11 cellular contexts compared by ENCODE assay signal in genomic region chr9:136695435-136695895, GRCh38. TPM values are rescaled to one million over a fixed set of nuclear protein-coding genes. Genes with fewer than 3 reads are reported as not detected.
DNase-seq lines count a peak whose midpoint lies in the region; ATAC-seq, FAIRE-seq and TF ChIP-seq lines count a peak whose summit lies in the region.
"Had no signal": no experiment of that assay in that cellular context is flagged by ENCODE, and none has a peak within 500 bp of the region (broad histone marks: within the 10 kb centered on the region; RNA-seq: fewer than 3 reads in every experiment).

No MANE protein-coding gene starts in this region.

- H3K27ac ChIP-seq in Peyer's patch (peak overlapping the region in 3 of 4 donors; percentile 68 to 95 (median 91)), kidney (ENCODE audit: low read depth in 2 of 2, low read length in 2 of 2) (peak overlapping the region; percentile 85 to 94)

- H3K4me1 ChIP-seq in Peyer's patch (peaks cover 3 to 67% (median 6%) of the 10 kb centered on the region in 4 donors), kidney (ENCODE audit: control insufficient read depth in 1 of 2, insufficient read depth in 1 of 2, low read depth in 1 of 2, low read length in 2 of 2) (peaks cover 30 to 43% of the 10 kb centered on the region in 2 donors)

- H3K36me3 ChIP-seq in Peyer's patch (no peaks in the 10 kb centered on the region), kidney (ENCODE audit: control insufficient read depth in 1 of 2, insufficient read depth in 2 of 2, low read length in 2 of 2) (no peaks in the 10 kb centered on the region)

- no peaks in the 10 kb centered on the region for H3K27me3 ChIP-seq in Peyer's patch

- H3K9me3 ChIP-seq in Peyer's patch (no peaks in the 10 kb centered on the region), kidney (ENCODE audit: control insufficient read depth in 1 of 2, low read length in 2 of 2) (no peaks in the 10 kb centered on the region)

- DNase-seq in Right ventricle myocardium inferior (ENCODE audit: missing footprints) (no peak), cardiac septum (ENCODE audit: low spot score) (no peak), Peyer's patch (peak in 2 of 3 donors; percentile 77 to 84), kidney (peak; percentile 94), pons (ENCODE audit: low spot score) (no peak)
- DNase-seq: activated CD8-positive, alpha-beta memory T cell treated with anti-CD3 and anti-CD28 coated beads, Interleukin-2, amount 50 U/mL, for 48 hours; head of caudate nucleus; occipital lobe had no signal

- no peak for TF ChIP-seq CTCF in Peyer's patch (IDR thresholded peaks at IDR 0.05)
- TF ChIP-seq CTCF in kidney (IDR thresholded peaks at IDR 0.05; ENCODE audit: borderline replicate concordance, extremely low read depth, insufficient read depth), result no peak

- intact Hi-C loops in Right ventricle myocardium inferior (cut with DNase I), result no loop called here
- intact Hi-C loops in cardiac septum (cut with DNase I), result no loop called here
- intact Hi-C loops in kidney (cut with DNase I), result no loop called here

- ATAC-seq in Right ventricle myocardium inferior (peak; percentile 39), HG03139 (IDR thresholded peaks at IDR 0.05; ENCODE audit: unreplicated experiment) (no peak), GM19452 (IDR thresholded peaks at IDR 0.05; ENCODE audit: unreplicated experiment) (no peak), HG02870 (IDR thresholded peaks at IDR 0.05; ENCODE audit: unreplicated experiment) (no peak)

- H3K9ac ChIP-seq in kidney (ENCODE audit: low read length in 2 of 2), result peak overlapping the region in 1 of 2 donors; percentile 55

- no peak for FAIRE-seq in kidney (lab: Jason Lieb, UNC)

- TF ChIP-seq POLR2A in Peyer's patch (IDR thresholded peaks at IDR 0.05), result peak in 1 of 2 donors; percentile 66

- H3K4me3 ChIP-seq in Peyer's patch, result no peak overlapping the region
- no peak overlapping the region for H3K4me3 ChIP-seq in kidney (ENCODE audit: low read length in 2 of 2)

RNA-seq across cellular contexts. Expression of gene AGPAT2, which starts 8.2 kb away (rescaled TPM):
- 57.9 TPM for total RNA-seq in Right ventricle myocardium inferior
- total RNA-seq in cardiac septum, result 48.4 TPM
- total RNA-seq in Peyer's patch, result 100 to 1,000 TPM in 3 of 4 donors, 10 to 100 TPM in 1; 97.4 to 802 (median 479) TPM
- 83.6 TPM for total RNA-seq in kidney
- polyA plus RNA-seq in kidney (ENCODE audit: insufficient read depth, low read depth, low replicate concordance), result 73.4 TPM

RNA-seq across cellular contexts. Expression of gene DIPK1B, which starts 16.9 kb away (rescaled TPM):
- total RNA-seq in Right ventricle myocardium inferior, result 16.4 TPM
- 28.3 TPM for total RNA-seq in cardiac septum
- 1 to 10 TPM in 3 of 4 donors, under 1 TPM in 1; 0.70 to 5.8 (median 2.6) TPM for total RNA-seq in Peyer's patch
- total RNA-seq in kidney, result 7.5 TPM
- 22.6 TPM for polyA plus RNA-seq in kidney (ENCODE audit: insufficient read depth, low read depth, low replicate concordance)

RNA-seq across cellular contexts. Expression of gene EGFL7, which starts 32.7 kb away (rescaled TPM):
- total RNA-seq in Right ventricle myocardium inferior, result 72.0 TPM
- total RNA-seq in cardiac septum, result 85.3 TPM
- total RNA-seq in Peyer's patch, result 10 to 100 TPM; 21.5 to 77.6 (median 46.0) TPM
- total RNA-seq in kidney, result 140 TPM
- 137 TPM for polyA plus RNA-seq in kidney (ENCODE audit: insufficient read depth, low read depth, low replicate concordance)

RNA-seq across cellular contexts. Expression of gene LCN10, which starts 47.3 kb away (rescaled TPM):
- total RNA-seq in Right ventricle myocardium inferior (11.3 TPM), cardiac septum (3.3 TPM), Peyer's patch (10 to 100 TPM in 1 of 4 donors, 1 to 10 TPM in 3; 1.1 to 28.1 (median 4.4) TPM), kidney (8.4 TPM)
- 3.9 TPM for polyA plus RNA-seq in kidney (ENCODE audit: insufficient read depth, low read depth, low replicate concordance)
- total RNA-seq: occipital lobe had no signal

RNA-seq across cellular contexts. Expression of gene LCN6, which starts 52.9 kb away (rescaled TPM):
- 22.2 TPM for total RNA-seq in Right ventricle myocardium inferior
- 4.5 TPM for total RNA-seq in cardiac septum
- total RNA-seq in Peyer's patch, result 10 to 100 TPM in 1 of 4 donors, 1 to 10 TPM in 3; 4.7 to 17.3 (median 5.6) TPM
- 16.0 TPM for total RNA-seq in kidney
- not detected for polyA plus RNA-seq in kidney (ENCODE audit: insufficient read depth, low read depth, low replicate concordance)
- total RNA-seq: occipital lobe had no signal

Comparison
In these comparisons a context has a peak if more than half of its experiments do, and no peak if none do; other contexts are left out.
1. DNase-seq: peak in Peyer's patch (2 of 3) and kidney (single experiment); none in Right ventricle myocardium inferior (single experiment), cardiac septum (single experiment) and pons (single experiment).